8 cellular contexts compared by ENCODE assay signal in the genomic region with DNA sequence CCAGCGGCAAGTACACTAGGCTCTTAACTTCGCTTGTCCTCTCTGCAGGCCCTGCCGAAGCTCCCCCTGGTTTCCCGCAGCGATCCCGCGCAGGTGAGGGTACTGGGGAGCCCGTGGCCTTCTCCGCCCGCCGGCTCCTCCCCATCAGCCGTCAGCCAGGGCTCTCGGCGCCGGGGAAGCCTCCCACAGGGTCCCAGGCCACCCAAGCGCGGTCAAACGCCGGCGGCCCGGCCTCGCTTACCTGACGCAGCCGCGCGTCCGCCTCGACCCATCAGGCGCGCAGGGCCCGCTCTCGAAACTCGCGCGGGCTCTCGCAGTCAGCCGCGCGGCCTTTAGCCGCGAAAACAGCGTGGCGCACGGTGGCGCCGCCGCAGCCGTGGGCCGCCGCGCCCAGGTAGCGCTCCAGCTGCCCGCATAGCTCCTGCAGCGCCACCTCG. TPM values are rescaled to one million over a fixed set of nuclear protein-coding genes. Genes with fewer than 3 reads are reported as not detected.
DNase-seq lines count a peak whose midpoint lies in the region; ATAC-seq and TF ChIP-seq lines count a peak whose summit lies in the region.
"Not testable (repeated sequence)": the region's sequence is repeated elsewhere in the genome, so short reads cannot be mapped to it uniquely, and the experiment has no call there.

No MANE protein-coding gene starts in this region.

- not testable (repeated sequence) for TF ChIP-seq POLR2A in body of pancreas (IDR thresholded peaks at IDR 0.05)

- H3K79me2 ChIP-seq in PC-3 (ENCODE audit: low read length) = not testable (repeated sequence)

- H3K4me1 ChIP-seq in CD8-positive, alpha-beta T cell (ENCODE audit: insufficient read depth, low read length); PC-3 (ENCODE audit: insufficient read depth, low read length); body of pancreas; naive thymus-derived CD4-positive, alpha-beta T cell (ENCODE audit: control insufficient read depth in 2 of 2, insufficient read depth in 2 of 2, low read length in 2 of 2): not testable (repeated sequence)

- not testable (repeated sequence) for H3K9me2 ChIP-seq in PC-3 (replicated peaks; ENCODE audit: low read length)

- TF ChIP-seq CTCF in CD8-positive, alpha-beta T cell (IDR thresholded peaks at IDR 0.05); PC-3 (conservative IDR thresholded peaks at IDR 0.05; ENCODE audit: low read depth, low read length); body of pancreas (IDR thresholded peaks at IDR 0.05): not testable (repeated sequence)

- DNase-seq in CD8-positive, alpha-beta T cell; PC-3; body of pancreas; naive thymus-derived CD4-positive, alpha-beta T cell: not testable (repeated sequence)

- CTCF ChIA-PET in CD8-positive, alpha-beta T cell (lab: Charles Lee); PC-3 (lab: Charles Lee); naive thymus-derived CD4-positive, alpha-beta T cell (lab: Charles Lee): not testable (repeated sequence)

- not testable (repeated sequence) for H3K27ac Mint-ChIP-seq in CD8-positive, alpha-beta T cell; naive thymus-derived CD4-positive, alpha-beta T cell

- H3K4me2 ChIP-seq in PC-3 (ENCODE audit: low read length) = not testable (repeated sequence)

- not testable (repeated sequence) for H2AFZ ChIP-seq in PC-3 (ENCODE audit: low read length)

- H3K9me3 Mint-ChIP-seq in CD8-positive, alpha-beta T cell; naive thymus-derived CD4-positive, alpha-beta T cell: not testable (repeated sequence)

- H3K36me3 ChIP-seq in CD8-positive, alpha-beta T cell (ENCODE audit: insufficient read depth, low read length); PC-3 (ENCODE audit: low read depth, low read length); body of pancreas (replicated peaks in 1 of 2; ENCODE audit: insufficient read depth in 1 of 2, low read depth in 2 of 2); naive thymus-derived CD4-positive, alpha-beta T cell (ENCODE audit: control insufficient read depth in 2 of 3, insufficient read depth in 3 of 3, low read length in 3 of 3): not testable (repeated sequence)

- not testable (repeated sequence) for H3K27me3 ChIP-seq in CD8-positive, alpha-beta T cell (ENCODE audit: insufficient read depth, low read length); PC-3 (ENCODE audit: low read length); body of pancreas; naive thymus-derived CD4-positive, alpha-beta T cell (ENCODE audit: control insufficient read depth in 2 of 2, insufficient read depth in 2 of 2, low read length in 2 of 2)

- no CpG with 5 or more reads among the region's 55 CpGs for WGBS in body of pancreas, 2 donors

- H3K36me3 Mint-ChIP-seq in CD8-positive, alpha-beta T cell; naive thymus-derived CD4-positive, alpha-beta T cell: not testable (repeated sequence)

- H4K20me1 ChIP-seq in PC-3 (ENCODE audit: low read length) = not testable (repeated sequence)

- not testable (repeated sequence) for H3K27ac ChIP-seq in CD8-positive, alpha-beta T cell (ENCODE audit: low read depth, low read length); PC-3 (ENCODE audit: low read length); body of pancreas; naive thymus-derived CD4-positive, alpha-beta T cell (ENCODE audit: low read depth, low read length)

- POLR2A ChIA-PET in CD8-positive, alpha-beta T cell (lab: Charles Lee); PC-3 (lab: Charles Lee; ENCODE audit: unreplicated experiment); naive thymus-derived CD4-positive, alpha-beta T cell (lab: Charles Lee): not testable (repeated sequence)

- peak; percentile 6 for ATAC-seq in CD8-positive, alpha-beta T cell
- peak; percentile 46 for ATAC-seq in GM19324 (IDR thresholded peaks at IDR 0.05; ENCODE audit: low FRiP score, unreplicated experiment)
- peak; percentile 24 for ATAC-seq in GM21526 (IDR thresholded peaks at IDR 0.05; ENCODE audit: low FRiP score, unreplicated experiment)
- ATAC-seq in HG02763 (IDR thresholded peaks at IDR 0.05; ENCODE audit: unreplicated experiment) = peak; percentile 28
- ATAC-seq in HG03108 (IDR thresholded peaks at IDR 0.05; ENCODE audit: unreplicated experiment) = peak; percentile 37
- ATAC-seq in PC-3 = peak; percentile 15; the same call in 1 of the 2 replicates
- ATAC-seq in body of pancreas = peak; percentile 45
- ATAC-seq in naive thymus-derived CD4-positive, alpha-beta T cell = peak; percentile 14

- not testable (repeated sequence) for H3F3A ChIP-seq in PC-3 (ENCODE audit: low read length, unreplicated experiment)

- not testable (repeated sequence) for H3K27me3 Mint-ChIP-seq in CD8-positive, alpha-beta T cell (ENCODE audit: low read depth); naive thymus-derived CD4-positive, alpha-beta T cell

- H3K4me3 ChIP-seq in CD8-positive, alpha-beta T cell (ENCODE audit: low read depth, low read length); PC-3 (ENCODE audit: low read length); body of pancreas; naive thymus-derived CD4-positive, alpha-beta T cell (ENCODE audit: low read length): not testable (repeated sequence)

- H3K9ac ChIP-seq in PC-3 (ENCODE audit: low read length) = not testable (repeated sequence)

- intact Hi-C loops in CD8-positive, alpha-beta T cell (cut with DNase I, micrococcal nuclease); PC-3 (cut with micrococcal nuclease); body of pancreas (cut with DNase I); naive thymus-derived CD4-positive, alpha-beta T cell (cut with micrococcal nuclease): not testable (repeated sequence)

- not testable (repeated sequence) for H3K4me1 Mint-ChIP-seq in CD8-positive, alpha-beta T cell (ENCODE audit: low read depth); naive thymus-derived CD4-positive, alpha-beta T cell

- BruUV-seq in PC-3 (replicated peaks; lab: Mats Ljungman, UMichigan) = not testable (repeated sequence)

- not testable (repeated sequence) for H3K4me3 Mint-ChIP-seq in CD8-positive, alpha-beta T cell; naive thymus-derived CD4-positive, alpha-beta T cell

- H3K9me3 ChIP-seq in CD8-positive, alpha-beta T cell (ENCODE audit: low read length); PC-3 (ENCODE audit: low read length); body of pancreas; naive thymus-derived CD4-positive, alpha-beta T cell (ENCODE audit: control insufficient read depth in 2 of 3, low read length in 3 of 3): not testable (repeated sequence)

RNA-seq across cellular contexts. Expression of a gene that starts 57.2 kb away (rescaled TPM):
- 1 to 10 TPM; 4.0 to 6.5 TPM for total RNA-seq in CD8-positive, alpha-beta T cell
- total RNA-seq in PC-3 (2014; rRNA removed) = 0.91 and 1.4 TPM in 2 replicates
- 10 to 100 TPM; 23.3 to 26.7 TPM for total RNA-seq in body of pancreas
- 10 to 100 TPM in 4 of 5 experiments, 1 to 10 TPM in 1; 9.8 to 19.4 (median 14.1) TPM for total RNA-seq in naive thymus-derived CD4-positive, alpha-beta T cell
- under 1 TPM in 1 of 2 donors, not detected in 1; 0.28 TPM for polyA plus RNA-seq in naive thymus-derived CD4-positive, alpha-beta T cell
